1 cellular context compared by ENCODE assay signal in genomic region chr12:12835378-12836145, GRCh38.
TF ChIP-seq lines count a peak whose summit lies in the region.

No MANE protein-coding gene starts in this region.

TF ChIP-seq in IMR-90, 13 proteins besides CTCF, POLR2A, EP300 and RAD21:
- TF ChIP-seq MAFK (IDR thresholded peaks at IDR 0.05; ENCODE audit: low read depth, low read length), result no peak
